In the genomic region with DNA sequence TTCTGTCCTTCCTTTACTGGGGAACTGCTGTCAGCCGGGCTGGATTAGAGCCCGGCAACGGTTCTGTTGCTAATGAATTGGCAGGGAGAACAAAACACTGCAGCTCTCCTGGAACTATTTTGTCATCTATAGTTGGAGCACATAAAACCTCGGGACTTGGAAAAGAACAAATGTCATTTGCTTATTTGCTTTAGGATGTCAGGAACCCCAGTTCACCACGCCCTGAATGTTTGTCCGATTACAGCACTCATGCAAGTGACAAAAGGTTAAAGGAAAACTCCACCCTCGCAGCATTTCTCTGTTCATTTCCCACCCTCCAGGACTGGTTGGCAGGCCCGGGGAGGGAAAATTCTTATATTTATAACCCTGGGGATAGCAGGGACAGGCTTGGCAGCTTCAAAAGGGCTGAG, we compare ENCODE assay signal across 8 cellular contexts.
A peak's percentile ranks its signal among the peaks of the same experiment; 100 is the strongest.
DNase-seq lines count a peak whose midpoint lies in the region; ATAC-seq and TF ChIP-seq lines count a peak whose summit lies in the region.

No MANE protein-coding gene starts in this region.

- H3K36me3 ChIP-seq in GM23248 (ENCODE audit: low read depth) (no peaks in the 10 kb centered on the region), PC-3 (ENCODE audit: low read depth, low read length) (no peaks in the 10 kb centered on the region), mucosa of descending colon (ENCODE audit: low read depth) (no peaks in the 10 kb centered on the region)

- no peaks in the 10 kb centered on the region for H3K79me2 ChIP-seq in GM23248 (ENCODE audit: insufficient read depth)
- no peaks in the 10 kb centered on the region for H3K79me2 ChIP-seq in PC-3 (ENCODE audit: low read length)

- no peaks in the 10 kb centered on the region for H3K9me3 Mint-ChIP-seq in endothelial cell (ENCODE audit: unreplicated experiment)

- H3K27me3 Mint-ChIP-seq in endothelial cell (ENCODE audit: unreplicated experiment), result no peaks in the 10 kb centered on the region

- in situ Hi-C loops in GM23248 (cut with MboI), result no loop called here

- CTCF ChIA-PET in PC-3 (lab: Charles Lee), result interaction anchor here (0.6 kb wide), 1 partner anchor 1275 kb away, joined by 3 read pairs; no protein-coding TSS in a partner anchor

- peak; percentile 87 for ATAC-seq in PC-3
- ATAC-seq in mucosa of descending colon, result peak; percentile 89
- no peak for ATAC-seq in GM19324 (IDR thresholded peaks at IDR 0.05; ENCODE audit: low FRiP score, unreplicated experiment)
- ATAC-seq in HG03175 (IDR thresholded peaks at IDR 0.05; ENCODE audit: unreplicated experiment), result no peak

- intact Hi-C loops in PC-3 (cut with micrococcal nuclease) (loop anchor here (2.0 to 5.0 kb wide), 2 partner anchors 56 to 66 kb away; a partner anchor contains a TSS), mucosa of descending colon (cut with DNase I, micrococcal nuclease) (loop anchor here in 1 of 2 donors (10.0 kb wide), 1 partner anchor 66 kb away; a partner anchor contains a TSS)

- peaks cover 78% of the 10 kb centered on the region for H3K4me1 ChIP-seq in GM23248 (ENCODE audit: insufficient read depth)
- peaks cover 53% of the 10 kb centered on the region for H3K4me1 ChIP-seq in PC-3 (ENCODE audit: insufficient read depth, low read length)
- H3K4me1 ChIP-seq in mucosa of descending colon (ENCODE audit: low read depth), result peaks cover 42% of the 10 kb centered on the region

- H3K36me3 Mint-ChIP-seq in endothelial cell (ENCODE audit: low read depth, unreplicated experiment), result no peaks in the 10 kb centered on the region

- H3K9ac ChIP-seq in GM23248 (peak overlapping the region; percentile 89), PC-3 (ENCODE audit: low read length) (peak overlapping the region; percentile 53)

- no TSS peak for BruUV-seq in PC-3 (replicated peaks; lab: Mats Ljungman, UMichigan)

- POLR2A ChIA-PET in PC-3 (lab: Charles Lee; ENCODE audit: unreplicated experiment), result no interaction called here

- DNase-seq in GM23248, result peak; percentile 89
- DNase-seq in PC-3, result peak; percentile 85
- DNase-seq in endothelial cell (ENCODE audit: low spot score), result no peak
- DNase-seq in mucosa of descending colon, result peak; percentile 68 to 83 (median 70)
- peak; percentile 89 for DNase-seq in ureter (ENCODE audit: low spot score)
- no peak for DNase-seq in SHP77 treated with DMSO at 0.1 percent for 48 hours (lab: John Stamatoyannopoulos, UW)

- H3K4me3 ChIP-seq in GM23248, result peak overlapping the region; percentile 60
- H3K4me3 ChIP-seq in PC-3 (ENCODE audit: low read length), result peak overlapping the region; percentile 51; the same call in 1 of the 2 replicates
- no peak overlapping the region for H3K4me3 ChIP-seq in mucosa of descending colon

- peak overlapping the region; percentile 72 for H3K4me2 ChIP-seq in GM23248 (ENCODE audit: unreplicated experiment)
- H3K4me2 ChIP-seq in PC-3 (ENCODE audit: low read length), result peak overlapping the region; percentile 75

- H3K9me2 ChIP-seq in GM23248 (ENCODE audit: insufficient read depth) (no peaks in the 10 kb centered on the region), PC-3 (replicated peaks; ENCODE audit: low read length) (no peaks in the 10 kb centered on the region)

- peak overlapping the region; percentile 99 for H3K27ac ChIP-seq in GM23248
- H3K27ac ChIP-seq in PC-3 (ENCODE audit: low read length), result peak overlapping the region; percentile 95

- peaks cover 33% of the 10 kb centered on the region for H3K4me1 Mint-ChIP-seq in endothelial cell (ENCODE audit: unreplicated experiment)

- H3F3A ChIP-seq in GM23248 (ENCODE audit: insufficient read depth) (peaks cover 75% of the 10 kb centered on the region), PC-3 (ENCODE audit: low read length, unreplicated experiment) (no peaks in the 10 kb centered on the region)

- H4K20me1 ChIP-seq in GM23248 (ENCODE audit: insufficient read depth), result no peaks in the 10 kb centered on the region
- H4K20me1 ChIP-seq in PC-3 (ENCODE audit: low read length), result no peaks in the 10 kb centered on the region

- H2AFZ ChIP-seq in GM23248 (peak overlapping the region; percentile 66), PC-3 (ENCODE audit: low read length) (peak overlapping the region; percentile 61)

- TF ChIP-seq CTCF in PC-3 (conservative IDR thresholded peaks at IDR 0.05; ENCODE audit: low read depth, low read length) (no peak), endothelial cell (IDR thresholded peaks at IDR 0.05; ENCODE audit: unreplicated experiment) (no peak), mucosa of descending colon (IDR thresholded peaks at IDR 0.05) (no peak)

- H3K4me3 Mint-ChIP-seq in endothelial cell (ENCODE audit: unreplicated experiment), result no peak overlapping the region

- peak overlapping the region; percentile 90 for H3K27ac Mint-ChIP-seq in endothelial cell (ENCODE audit: unreplicated experiment)

- 0% methylated on average over 8 of the region's 8 CpGs for WGBS in GM23248 (ENCODE audit: low coverage in 1 of 2, low lambda C conversion rate in 2 of 2, missing lambda C conversion rate in 2 of 2), 2 experiments

- H3K9me3 ChIP-seq in GM23248 (ENCODE audit: low read depth) (no peaks in the 10 kb centered on the region), PC-3 (ENCODE audit: low read length) (no peaks in the 10 kb centered on the region), mucosa of descending colon (no peaks in the 10 kb centered on the region)

- H3K27me3 ChIP-seq in GM23248 (replicated peaks; ENCODE audit: insufficient read depth) (no peaks in the 10 kb centered on the region), PC-3 (ENCODE audit: low read length) (no peaks in the 10 kb centered on the region)

Comparison
In these comparisons a context has a peak if more than half of its experiments do, and no peak if none do; other contexts are left out.
1. DNase-seq: peak in GM23248 (single experiment), PC-3 (single experiment), mucosa of descending colon (3 of 3) and ureter (single experiment); none in endothelial cell (single experiment) and SHP77 treated with DMSO at 0.1 percent for 48 hours (single experiment).
2. ATAC-seq: peak in PC-3 (single experiment) and mucosa of descending colon (single experiment); none in GM19324 (single experiment) and HG03175 (single experiment).